Comparison of ENCODE assay signal across 18 cellular contexts in the genomic region with DNA sequence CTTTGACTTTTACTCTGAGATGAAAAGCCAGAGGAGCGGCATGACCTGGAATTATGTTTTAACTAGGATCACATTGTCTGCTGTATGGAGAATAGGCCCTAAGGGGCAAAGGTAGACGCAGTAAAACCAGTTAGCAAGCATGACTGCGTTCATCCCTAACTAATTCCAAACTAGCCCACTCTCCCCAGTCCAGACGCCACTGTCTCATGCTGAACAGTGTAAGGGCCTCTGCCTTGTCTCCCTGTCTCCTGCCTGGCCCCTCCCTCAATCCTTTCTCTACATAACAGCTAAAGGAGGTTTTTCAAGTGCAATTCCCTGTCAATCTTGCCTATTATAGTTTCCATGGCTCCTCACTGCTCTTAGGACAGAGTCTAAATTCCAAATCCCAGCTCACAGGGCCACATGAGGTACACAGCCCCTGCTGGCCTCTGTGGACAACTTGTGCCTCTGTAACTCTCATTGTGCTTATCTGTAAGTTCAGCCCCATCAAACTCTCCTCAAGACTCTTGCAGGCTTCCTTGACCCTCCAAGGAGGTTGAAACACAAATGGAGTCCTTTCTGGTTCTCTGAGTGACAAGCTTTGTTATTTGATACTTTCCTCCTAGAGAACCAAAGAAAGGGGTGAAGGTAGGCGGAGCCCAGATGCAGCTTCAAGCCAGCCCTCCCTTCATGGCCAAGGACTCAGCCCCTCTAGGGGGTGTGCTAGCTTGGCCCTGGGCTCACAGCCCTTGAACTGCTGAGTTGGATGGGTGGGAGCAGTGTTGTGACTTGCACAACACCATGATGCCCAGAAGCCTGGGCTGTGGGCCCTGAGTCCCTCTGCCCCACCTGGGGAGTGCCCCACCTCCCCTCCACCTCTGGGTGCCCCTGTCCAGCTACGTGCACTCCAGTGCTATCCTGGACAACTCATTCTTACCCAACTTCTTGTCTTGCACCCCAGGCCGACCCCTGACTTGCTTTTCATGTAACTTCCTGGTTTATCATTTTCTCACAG. TPM values are rescaled to one million over a fixed set of nuclear protein-coding genes. Genes with fewer than 3 reads are reported as not detected.
A peak's percentile ranks its signal among the peaks of the same experiment; 100 is the strongest.
DNase-seq lines count a peak whose midpoint lies in the region; ATAC-seq and TF ChIP-seq lines count a peak whose summit lies in the region.
"Had no signal": no experiment of that assay in that cellular context is flagged by ENCODE, and none has a peak within 500 bp of the region (broad histone marks: within the 10 kb centered on the region; RNA-seq: fewer than 3 reads in every experiment).

No MANE protein-coding gene starts in this region.

- TF ChIP-seq CTCF in tibial nerve (IDR thresholded peaks at IDR 0.05) (no peak), adrenal gland (IDR thresholded peaks at IDR 0.05) (no peak)

- H3K27ac Mint-ChIP-seq in activated CD8-positive, alpha-beta memory T cell treated with anti-CD3 and anti-CD28 coated beads, Interleukin-2, amount 10 ng/mL, durations not matched to agents 7 days and 5 days = no peak overlapping the region
- H3K27ac Mint-ChIP-seq: dendritic cell treated with granulocyte-macrophage colony-stimulating factor and Interleukin-4, amounts not matched to agents 40 ng/mL and 50 ng/mL, for 4 days; HFFc6; natural killer cell treated with Interleukin-12 subunit alpha and Interleukin-12 subunit beta and Interleukin-15 and Interleukin-18, amount 100 ng/mL, for 72 hours had no signal

- no peaks in the 10 kb centered on the region for H3K9me3 Mint-ChIP-seq in activated CD8-positive, alpha-beta memory T cell treated with anti-CD3 and anti-CD28 coated beads, Interleukin-2, amount 10 ng/mL, durations not matched to agents 7 days and 5 days (ENCODE audit: low read depth)
- H3K9me3 Mint-ChIP-seq: dendritic cell treated with granulocyte-macrophage colony-stimulating factor and Interleukin-4, amounts not matched to agents 40 ng/mL and 50 ng/mL, for 4 days; HFFc6; natural killer cell treated with Interleukin-12 subunit alpha and Interleukin-12 subunit beta and Interleukin-15 and Interleukin-18, amount 100 ng/mL, for 72 hours had no signal

- 86 to 87% methylated on average over 7 of the region's 7 CpGs for WGBS in tibial nerve, 2 donors
- WGBS in adrenal gland, 4 donors = 87 to 95% (median 89%) methylated on average over 7 of the region's 7 CpGs

- peaks cover 15% of the 10 kb centered on the region for H3K27me3 Mint-ChIP-seq in activated CD8-positive, alpha-beta memory T cell treated with anti-CD3 and anti-CD28 coated beads, Interleukin-2, amount 10 ng/mL, durations not matched to agents 7 days and 5 days

- TF ChIP-seq EP300 in tibial nerve (IDR thresholded peaks at IDR 0.05) = no peak

- no peak for TF ChIP-seq POLR2A in tibial nerve (IDR thresholded peaks at IDR 0.05)
- no peak for TF ChIP-seq POLR2A in adrenal gland (IDR thresholded peaks at IDR 0.05)

- CTCF ChIA-PET in activated CD8-positive, alpha-beta memory T cell treated with anti-CD3 and anti-CD28 coated beads, Interleukin-2, amount 10 ng/mL, durations not matched to agents 7 days and 5 days (lab: Charles Lee) = no interaction called here

- peak overlapping the region in 3 of 4 donors; percentile 5 to 44 (median 32) for H3K27ac ChIP-seq in tibial nerve
- no peak overlapping the region for H3K27ac ChIP-seq in adrenal gland
- H3K27ac ChIP-seq: right atrium auricular region, SJSA1, uterus had no signal

- peaks cover 0 to 32% (median 2%) of the 10 kb centered on the region in 4 donors for H3K4me1 ChIP-seq in tibial nerve
- H3K4me1 ChIP-seq in adrenal gland (replicated peaks in 1 of 2) = no peaks in the 10 kb centered on the region
- H3K4me1 ChIP-seq: right atrium auricular region, SJSA1, uterus had no signal

- H3K36me3 ChIP-seq in tibial nerve (peaks cover 0 to 8% (median 0%) of the 10 kb centered on the region in 3 donors), adrenal gland (replicated peaks in 1 of 2) (no peaks in the 10 kb centered on the region)
- H3K36me3 ChIP-seq: right atrium auricular region, uterus had no signal

- H3K4me1 Mint-ChIP-seq in activated CD8-positive, alpha-beta memory T cell treated with anti-CD3 and anti-CD28 coated beads, Interleukin-2, amount 10 ng/mL, durations not matched to agents 7 days and 5 days = no peaks in the 10 kb centered on the region

- intact Hi-C loops in adrenal gland (cut with DNase I) = loop anchor here (10.0 kb wide), 2 partner anchors 217 to 227 kb away; partner anchors contain the start of gene IRF1 (in 1 of the 2)

- H3K4me3 Mint-ChIP-seq in activated CD8-positive, alpha-beta memory T cell treated with anti-CD3 and anti-CD28 coated beads, Interleukin-2, amount 10 ng/mL, durations not matched to agents 7 days and 5 days = no peak overlapping the region
- H3K4me3 Mint-ChIP-seq: dendritic cell treated with granulocyte-macrophage colony-stimulating factor and Interleukin-4, amounts not matched to agents 40 ng/mL and 50 ng/mL, for 4 days; HFFc6; natural killer cell treated with Interleukin-12 subunit alpha and Interleukin-12 subunit beta and Interleukin-15 and Interleukin-18, amount 100 ng/mL, for 72 hours had no signal

- no peak overlapping the region for H3K4me3 ChIP-seq in tibial nerve
- no peak overlapping the region for H3K4me3 ChIP-seq in adrenal gland
- H3K4me3 ChIP-seq: right atrium auricular region, SJSA1, uterus had no signal

- H3K9me3 ChIP-seq in tibial nerve (no peaks in the 10 kb centered on the region), adrenal gland (replicated peaks in 1 of 3) (no peaks in the 10 kb centered on the region)
- H3K9me3 ChIP-seq: right atrium auricular region, SJSA1, uterus had no signal

- H3K27me3 ChIP-seq in tibial nerve = no peaks in the 10 kb centered on the region
- no peaks in the 10 kb centered on the region for H3K27me3 ChIP-seq in adrenal gland
- H3K27me3 ChIP-seq: right atrium auricular region, SJSA1, uterus had no signal

- no peak for ATAC-seq in activated CD8-positive, alpha-beta memory T cell treated with anti-CD3 and anti-CD28 coated beads, Interleukin-2, amount 10 ng/mL, durations not matched to agents 7 days and 5 days
- ATAC-seq in left lobe of liver = peak; percentile 83
- ATAC-seq: natural killer cell treated with Interleukin-12 subunit alpha and Interleukin-12 subunit beta and Interleukin-15 and Interleukin-18, amount 100 ng/mL, for 72 hours had no signal

- H3K36me3 Mint-ChIP-seq in activated CD8-positive, alpha-beta memory T cell treated with anti-CD3 and anti-CD28 coated beads, Interleukin-2, amount 10 ng/mL, durations not matched to agents 7 days and 5 days = no peaks in the 10 kb centered on the region
- H3K36me3 Mint-ChIP-seq: natural killer cell treated with Interleukin-12 subunit alpha and Interleukin-12 subunit beta and Interleukin-15 and Interleukin-18, amount 100 ng/mL, for 72 hours had no signal

- peak; percentile 43 for DNase-seq in activated CD8-positive, alpha-beta memory T cell treated with anti-CD3 and anti-CD28 coated beads for 24 hours
- no peak for DNase-seq in activated CD8-positive, alpha-beta memory T cell treated with anti-CD3 and anti-CD28 coated beads, Interleukin-2, amount 10 ng/mL, durations not matched to agents 7 days and 5 days
- DNase-seq in left lobe of liver (ENCODE audit: low spot score) (no peak), tibial nerve (ENCODE audit: low spot score in 2 of 2) (no peak), adrenal gland (no peak)
- DNase-seq in activated effector memory CD4-positive, alpha-beta T cell treated with Interleukin-2 at 50 U/mL for 16 hours = no peak
- DNase-seq: 8988T; HFFc6; hippocampal formation; Karpas-422; NCI-H1436; NCI-H345; stimulated activated CD4-positive, alpha-beta T cell treated with anti-CD3 and anti-CD28 coated beads, Interleukin-4, amount 100 ng/mL, for 24 hours had no signal

RNA-seq across cellular contexts. Expression of gene SLC22A4, which starts 15.9 kb away (rescaled TPM):
- total RNA-seq in activated CD8-positive, alpha-beta memory T cell treated with anti-CD3 and anti-CD28 coated beads, Interleukin-2, amount 10 ng/mL, durations not matched to agents 7 days and 5 days = under 1 TPM; 0.32 to 0.75 TPM
- total RNA-seq in left lobe of liver (0.20 TPM), tibial nerve (1 to 10 TPM; 1.9 to 4.2 (median 2.5) TPM), adrenal gland (1 to 10 TPM; 1.4 to 8.2 (median 3.0) TPM)
- 1 to 10 TPM; 3.3 to 4.0 (median 3.7) TPM for polyA plus RNA-seq in adrenal gland

RNA-seq across cellular contexts. Expression of gene PDLIM4, which starts 20.8 kb away (rescaled TPM):
- 1 to 10 TPM in 1 of 2 experiments, not detected in 1; 2.3 TPM for total RNA-seq in activated CD8-positive, alpha-beta memory T cell treated with anti-CD3 and anti-CD28 coated beads, Interleukin-2, amount 10 ng/mL, durations not matched to agents 7 days and 5 days
- total RNA-seq in left lobe of liver (0.88 TPM), tibial nerve (10 to 100 TPM; 32.4 to 90.9 (median 50.8) TPM), adrenal gland (10 to 100 TPM in 1 of 8 donors, 1 to 10 TPM in 6, under 1 TPM in 1; 0.87 to 11.7 (median 4.3) TPM)
- polyA plus RNA-seq in adrenal gland = 10 to 100 TPM in 2 of 3 donors, 1 to 10 TPM in 1; 2.8 to 20.2 (median 14.3) TPM
- total RNA-seq: natural killer cell treated with Interleukin-12 subunit alpha and Interleukin-12 subunit beta and Interleukin-15 and Interleukin-18, amount 100 ng/mL, for 72 hours had no signal

RNA-seq across cellular contexts. Expression of gene P4HA2, which starts 50.6 kb away (rescaled TPM):
- total RNA-seq in activated CD8-positive, alpha-beta memory T cell treated with anti-CD3 and anti-CD28 coated beads, Interleukin-2, amount 10 ng/mL, durations not matched to agents 7 days and 5 days = 10 to 100 TPM in 1 of 2 experiments, 1 to 10 TPM in 1; 8.3 to 19.4 TPM
- total RNA-seq in left lobe of liver (13.8 TPM), tibial nerve (10 to 100 TPM; 15.9 to 26.9 (median 22.8) TPM), adrenal gland (10 to 100 TPM in 7 of 8 donors, 1 to 10 TPM in 1; 9.9 to 34.0 (median 16.8) TPM)
- 10 to 100 TPM; 10.3 to 12.6 (median 11.6) TPM for polyA plus RNA-seq in adrenal gland

Comparison
In these comparisons a context has a peak if more than half of its experiments do, and no peak if none do; other contexts are left out.
1. H3K27ac ChIP-seq: peak in tibial nerve (3 of 4); none in adrenal gland (0 of 5).